ENCODE assay signal across 21 cellular contexts in the genomic region with DNA sequence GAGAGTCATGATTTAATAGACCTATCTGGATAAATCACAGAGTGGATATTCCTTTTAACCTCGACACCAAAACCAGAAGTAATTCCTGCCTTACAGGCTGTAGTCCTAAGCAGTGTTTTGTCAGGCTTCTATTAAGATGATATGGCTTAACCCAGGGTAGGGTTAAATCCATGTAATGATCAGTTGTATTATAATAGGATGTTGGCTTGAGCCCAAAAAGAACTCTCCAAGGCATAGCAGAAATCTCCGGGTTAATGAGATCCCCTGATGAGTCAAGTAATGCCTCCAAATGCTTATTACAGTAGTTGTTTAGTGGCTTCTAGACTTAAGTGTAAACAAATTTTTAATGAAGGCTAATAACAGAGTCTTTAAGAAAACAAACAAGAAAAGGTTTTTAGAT.
"Had no signal": no experiment of that assay in that cellular context is flagged by ENCODE, and none has a peak within 500 bp of the region (broad histone marks: within the 10 kb centered on the region; RNA-seq: fewer than 3 reads in every experiment).

No MANE protein-coding gene starts in this region.

- DNase-seq: activated B cell treated with CpG ODN at 0.5 μM for 24 hours; activated CD8-positive, alpha-beta memory T cell treated with anti-CD3 and anti-CD28 coated beads, Interleukin-2, amount 10 ng/mL, durations not matched to agents 7 days and 5 days; activated CD8-positive, alpha-beta T cell treated with anti-CD3 and anti-CD28 coated beads, Interleukin-2, amount 10 ng/mL, durations not matched to agents 7 days and 5 days; activated T-cell treated with anti-CD3 and anti-CD28 coated beads, Interleukin-2, amount 50 U/mL, for 48 hours; anterior cingulate cortex; brain microvascular endothelial cell; effector CD4-positive, alpha-beta T cell; esophagus squamous epithelium; heart right ventricle; midbrain; naive thymus-derived CD4-positive, alpha-beta T cell; ovary; retina; sigmoid colon; small intestine; stimulated activated CD4-positive, alpha-beta T cell treated with anti-CD3 and anti-CD28 coated beads, Interleukin-1b, Interleukin-23, amount 100 ng/mL, for 48 hours; stimulated activated naive B cell treated with anti-CD40 and anti-IgM and Interleukin-4, amounts not matched to agents 10 μg/mL and 1 μg/mL and 100 μg/mL, for 72 hours; T-helper 17 cell had no signal

- H3K4me3 ChIP-seq: esophagus squamous epithelium, heart right ventricle, ovary, sigmoid colon, suprapubic skin, tibial nerve had no signal

- H3K27ac ChIP-seq: brain microvascular endothelial cell, epithelial cell of prostate, esophagus squamous epithelium, heart right ventricle, ovary, sigmoid colon, suprapubic skin had no signal
